15 cellular contexts compared by ENCODE assay signal in genomic region chr11:70247710-70248072, GRCh38. TPM values are rescaled to one million over a fixed set of nuclear protein-coding genes. Genes with fewer than 3 reads are reported as not detected.
A peak's percentile ranks its signal among the peaks of the same experiment; 100 is the strongest.
DNase-seq lines count a peak whose midpoint lies in the region; ATAC-seq, FAIRE-seq and TF ChIP-seq lines count a peak whose summit lies in the region.
"Had no signal": no experiment of that assay in that cellular context is flagged by ENCODE, and none has a peak within 500 bp of the region (broad histone marks: within the 10 kb centered on the region; RNA-seq: fewer than 3 reads in every experiment).

No MANE protein-coding gene starts in this region.

- H3K23ac ChIP-seq in IMR-90 (ENCODE audit: low read depth, low read length): no peak overlapping the region
- no peak overlapping the region for H3K23ac ChIP-seq in mesendoderm (ENCODE audit: low read length)

- TF ChIP-seq RAD21 in IMR-90 (IDR thresholded peaks at IDR 0.05; ENCODE audit: low read length) (no peak), K562 (CRISPR knock-in tag; conservative IDR thresholded peaks at IDR 0.05 in 1 of 2, IDR thresholded peaks at IDR 0.05 in 1 of 2) (no peak), HepG2 (CRISPR knock-in tag; IDR thresholded peaks at IDR 0.05) (no peak)

- WGBS in IMR-90 (ENCODE audit: extremely low coverage in 2 of 2, insufficient read length in 1 of 2), 2 experiments: 66% methylated on average over 3 of the region's 4 CpGs; no CpG with 5 or more reads in 1 of the 2 experiments
- whole genome bisulfite sequencing in K562 (ENCODE audit: insufficient coverage, low coverage, missing lambda C conversion rate): 18% methylated on average over 4 of the region's 4 CpGs
- 3% methylated on average over 4 of the region's 4 CpGs for WGBS in HepG2 (ENCODE audit: low lambda C conversion rate)
- 37 to 38% methylated on average over 4 of the region's 4 CpGs for WGBS in lower leg skin, 2 donors
- WGBS in mesendoderm (ENCODE audit: extremely low coverage, insufficient coverage, low lambda C conversion rate): no CpG with 5 or more reads among the region's 4 CpGs

- DNase-seq in AG20443 (ENCODE audit: low spot score) (peak; percentile 51), IMR-90 (no peak), K562 (ENCODE audit: extremely low read depth in 1 of 4, low spot score in 3 of 4) (no peak), HepG2 (ENCODE audit: low spot score) (no peak), lower leg skin (ENCODE audit: low spot score in 2 of 2) (no peak), mesendoderm (no peak)
- DNase-seq: endodermal cell; NCI-H1436 treated with DMSO at 0.1 percent for 48 hours; sigmoid colon; stimulated activated CD4-positive, alpha-beta T cell treated with anti-CD3 and anti-CD28 coated beads, Interleukin-1b, Interleukin-23, amount 100 ng/mL, for 48 hours had no signal

- TF ChIP-seq EP300 in K562 (IDR thresholded peaks at IDR 0.05; ENCODE audit: low read length): no peak
- no peak for TF ChIP-seq EP300 in HepG2 (IDR thresholded peaks at IDR 0.05; ENCODE audit: low read depth in 2 of 2, low read length in 2 of 2)
- no peak for TF ChIP-seq EP300 in HepG2 (CRISPR knock-in tag; IDR thresholded peaks at IDR 0.05; ENCODE audit: borderline replicate concordance)

- peak overlapping the region; percentile 4; the same call in 1 of the 2 replicates for H3K4ac ChIP-seq in IMR-90 (ENCODE audit: low read depth, low read length)
- no peak overlapping the region for H3K4ac ChIP-seq in mesendoderm (ENCODE audit: low read depth, low read length)

- no peak overlapping the region for H3K14ac ChIP-seq in IMR-90 (replicated peaks; ENCODE audit: low read depth, low read length)

- peak overlapping the region; percentile 42 for H2BK20ac ChIP-seq in IMR-90 (ENCODE audit: low read depth, low read length)

- POLR2A ChIA-PET in IMR-90 (lab: Charles Lee; ENCODE audit: unreplicated experiment): no interaction called here
- POLR2A ChIA-PET in K562 (lab: Yijun Ruan, JAX): interaction anchor here (0.8 kb wide), 1 partner anchor 15 kb away, joined by 3 read pairs; no protein-coding TSS in a partner anchor
- POLR2A ChIA-PET in HepG2 (lab: Yijun Ruan, JAX): no interaction called here

- intact Hi-C loops in IMR-90 (cut with micrococcal nuclease): no loop called here
- intact Hi-C loops in K562 (cut with micrococcal nuclease): no loop called here
- intact Hi-C loops in HepG2 (cut with micrococcal nuclease; ENCODE audit: unreplicated experiment): no loop called here
- intact Hi-C loops in lower leg skin (cut with DNase I; ENCODE audit: low total_unique reads): no loop called here

- no peaks in the 10 kb centered on the region for H3K9me3 ChIP-seq in IMR-90 (ENCODE audit: control insufficient read depth, insufficient read depth, low read length)
- H3K9me3 ChIP-seq in K562 (replicated peaks; ENCODE audit: control insufficient read depth, insufficient read depth, low read depth, low read length): no peaks in the 10 kb centered on the region
- H3K9me3 ChIP-seq in HepG2 (ENCODE audit: low read length): no peaks in the 10 kb centered on the region
- H3K9me3 ChIP-seq: sigmoid colon had no signal

- no peak overlapping the region for H4K91ac ChIP-seq in IMR-90 (ENCODE audit: insufficient read depth, low read depth, low read length)

- in situ Hi-C loops in IMR-90 (cut with MboI; ENCODE audit: low sequenced_read_pairs) (no loop called here), K562 (cut with MboI) (no loop called here), HepG2 (cut with HindIII; ENCODE audit: extremely low pct_ligation_motif_present, low pct_unique_long_range_greater_than_20kb) (no loop called here)

- BruUV-seq in IMR-90 (replicated peaks; lab: Mats Ljungman, UMichigan) (no TSS peak), K562 (replicated peaks; lab: Mats Ljungman, UMichigan) (no TSS peak), HepG2 (replicated peaks; lab: Mats Ljungman, UMichigan) (no TSS peak)

- H3K4me1 ChIP-seq in IMR-90 (ENCODE audit: control insufficient read depth, insufficient read depth, low read length) (peaks cover 15% of the 10 kb centered on the region), K562 (replicated peaks in 1 of 2; ENCODE audit: control insufficient read depth in 2 of 2, insufficient read depth in 2 of 2, low read length in 2 of 2) (peaks cover 4 to 14% of the 10 kb centered on the region in 2 experiments; a peak in 3 of 5 replicates), HepG2 (ENCODE audit: insufficient read depth, low read length) (peaks cover 23% of the 10 kb centered on the region), mesendoderm (ENCODE audit: control insufficient read depth, low read depth, low read length) (no peaks in the 10 kb centered on the region)
- H3K4me1 ChIP-seq: sigmoid colon had no signal

- H2AK5ac ChIP-seq in IMR-90 (ENCODE audit: low read depth, low read length): peak overlapping the region; percentile 58
- H2AK5ac ChIP-seq in mesendoderm (ENCODE audit: low read length): no peak overlapping the region

- H3K9me1 ChIP-seq in IMR-90 (ENCODE audit: insufficient read depth, low read length) (peaks cover 10% of the 10 kb centered on the region; the same call in 1 of the 2 replicates), K562 (ENCODE audit: control insufficient read depth, insufficient read depth, low read length) (no peaks in the 10 kb centered on the region)

- H4K20me1 ChIP-seq in IMR-90 (ENCODE audit: insufficient read depth, low read length) (no peaks in the 10 kb centered on the region; the same call in 1 of the 2 replicates), K562 (replicated peaks; ENCODE audit: control insufficient read depth, insufficient read depth, low read length) (no peaks in the 10 kb centered on the region), HepG2 (ENCODE audit: insufficient read depth, low read length) (no peaks in the 10 kb centered on the region)

- H3K4me2 ChIP-seq in IMR-90 (ENCODE audit: low read depth, low read length) (no peak overlapping the region), K562 (ENCODE audit: insufficient read depth, low read length) (peak overlapping the region; percentile 6; the same call in 1 of the 2 replicates), HepG2 (ENCODE audit: low read depth, low read length) (peak overlapping the region; percentile 46), mesendoderm (ENCODE audit: low read length) (no peak overlapping the region)

- FAIRE-seq in K562 (lab: Jason Lieb, UNC): no peak
- FAIRE-seq in HepG2 (lab: Jason Lieb, UNC): no peak
- FAIRE-seq: GM12878 had no signal

- H3K9ac ChIP-seq in IMR-90 (ENCODE audit: low read depth, low read length): no peak overlapping the region
- H3K9ac ChIP-seq in K562 (ENCODE audit: insufficient read depth in 1 of 2, low read depth in 2 of 2, low read length in 2 of 2): peak overlapping the region in 1 of 2 experiments; percentile 67; a peak in 1 of 4 replicates
- H3K9ac ChIP-seq in HepG2 (ENCODE audit: insufficient read depth, low read depth, low read length): no peak overlapping the region
- no peak overlapping the region for H3K9ac ChIP-seq in mesendoderm (ENCODE audit: low read length)

- dilution Hi-C loops in IMR-90 (cut with HindIII; ENCODE audit: low sequenced_read_pairs, unreplicated experiment): no loop called here

- H3K36me3 ChIP-seq in IMR-90 (ENCODE audit: control insufficient read depth, insufficient read depth, low read length) (no peaks in the 10 kb centered on the region), K562 (ENCODE audit: control insufficient read depth, insufficient read depth, low read length) (no peaks in the 10 kb centered on the region), HepG2 (replicated peaks in 1 of 2; ENCODE audit: control insufficient read depth in 1 of 2, insufficient read depth in 2 of 2, low read length in 2 of 2) (no peaks in the 10 kb centered on the region), mesendoderm (ENCODE audit: control insufficient read depth, insufficient read depth, low read length) (no peaks in the 10 kb centered on the region)
- H3K36me3 ChIP-seq: sigmoid colon, SJSA1 had no signal

- H2BK5ac ChIP-seq in IMR-90 (ENCODE audit: low read depth, low read length, poor library complexity, severe bottlenecking) (no peak overlapping the region), mesendoderm (ENCODE audit: low read length) (no peak overlapping the region)

- H3K56ac ChIP-seq in IMR-90 (ENCODE audit: extremely low read depth, insufficient read depth, low read length) (no peak overlapping the region), mesendoderm (ENCODE audit: low read length) (no peak overlapping the region)

- H2AFZ ChIP-seq in IMR-90 (replicated peaks; ENCODE audit: low read length, poor library complexity) (peak overlapping the region; percentile 26), K562 (ENCODE audit: low read depth, low read length) (peak overlapping the region; percentile 59; the same call in 1 of the 2 replicates), HepG2 (ENCODE audit: low read length) (peak overlapping the region; percentile 17)

- H3K79me2 ChIP-seq in K562 (ENCODE audit: control insufficient read depth, insufficient read depth, low read length) (no peaks in the 10 kb centered on the region), HepG2 (ENCODE audit: insufficient read depth, low read length) (no peaks in the 10 kb centered on the region), mesendoderm (ENCODE audit: control insufficient read depth, insufficient read depth, low read length) (no peaks in the 10 kb centered on the region)

- CTCF ChIA-PET in IMR-90 (lab: Yijun Ruan, JAX): no interaction called here
- CTCF ChIA-PET in K562 (lab: Yijun Ruan, JAX; ENCODE audit: low intra/inter-chr PET ratio): no interaction called here
- CTCF ChIA-PET in HepG2 (lab: Yijun Ruan, JAX; ENCODE audit: low intra/inter-chr PET ratio, low total read pairs): no interaction called here

- H3K79me1 ChIP-seq in IMR-90 (ENCODE audit: low read depth in 1 of 2, low read length in 2 of 2) (no peaks in the 10 kb centered on the region), mesendoderm (ENCODE audit: low read length) (no peaks in the 10 kb centered on the region)

- no peak for TF ChIP-seq POLR2A in IMR-90 (IDR thresholded peaks at IDR 0.05; ENCODE audit: low read depth, low read length)
- no peak for TF ChIP-seq POLR2A in K562 (conservative IDR thresholded peaks at IDR 0.05)
- no peak for TF ChIP-seq POLR2A in HepG2 (IDR thresholded peaks at IDR 0.05; ENCODE audit: insufficient read depth in 1 of 2, low read depth in 2 of 2, low read length in 2 of 2)
- TF ChIP-seq POLR2A in lower leg skin (IDR thresholded peaks at IDR 0.05): no peak

- TF ChIP-seq CTCF in IMR-90 (conservative IDR thresholded peaks at IDR 0.05; ENCODE audit: low read depth, low read length) (no peak), K562 (IDR thresholded peaks at IDR 0.05 in 2 of 3, conservative IDR thresholded peaks at IDR 0.05 in 1 of 3; ENCODE audit: insufficient read depth in 2 of 3, low read depth in 1 of 3, low read length in 3 of 3) (no peak), HepG2 (CRISPR knock-in tag; IDR thresholded peaks at IDR 0.05) (no peak), lower leg skin (IDR thresholded peaks at IDR 0.05) (no peak)

- ATAC-seq in IMR-90 (ENCODE audit: low read depth) (no peak), K562 (no peak), HepG2 (no peak; the same call in 1 of the 3 replicates), GM19395 (IDR thresholded peaks at IDR 0.05; ENCODE audit: unreplicated experiment) (no peak), HG03520 (IDR thresholded peaks at IDR 0.05; ENCODE audit: unreplicated experiment) (no peak)
- ATAC-seq: activated CD4-positive, CD25-positive, alpha-beta regulatory T cell treated with anti-CD3 and anti-CD28 coated beads, Interleukin-2, amount 50 U/mL, for 24 hours; GM12878 had no signal

- H3K27ac ChIP-seq in IMR-90 (ENCODE audit: insufficient read depth, low read length): no peak overlapping the region
- no peak overlapping the region for H3K27ac ChIP-seq in K562 (ENCODE audit: extremely low read depth, low read depth, low read length)
- H3K27ac ChIP-seq in HepG2 (ENCODE audit: extremely low read length, insufficient read depth, low read length): no peak overlapping the region
- H3K27ac ChIP-seq in mesendoderm (ENCODE audit: low read depth, low read length): no peak overlapping the region
- H3K27ac ChIP-seq: sigmoid colon, SJSA1 had no signal

- H2AK9ac ChIP-seq in IMR-90 (replicated peaks; ENCODE audit: low read depth, low read length, poor library complexity): peak overlapping the region; percentile 83

- H2BK15ac ChIP-seq in IMR-90 (ENCODE audit: low read depth, low read length) (no peak overlapping the region), mesendoderm (replicated peaks; ENCODE audit: low read depth) (no peak overlapping the region)

- no peak overlapping the region for H4K5ac ChIP-seq in IMR-90 (ENCODE audit: low read depth, low read length)
- H4K5ac ChIP-seq in mesendoderm (ENCODE audit: low read length): no peak overlapping the region

- no peak overlapping the region for H4K8ac ChIP-seq in IMR-90 (ENCODE audit: low read depth in 2 of 2, low read length in 2 of 2)
- H4K8ac ChIP-seq in mesendoderm (ENCODE audit: low read depth, low read length): no peak overlapping the region

- peak overlapping the region; percentile 27; the same call in 1 of the 2 replicates for H2BK120ac ChIP-seq in IMR-90 (ENCODE audit: low read depth, low read length)
- H2BK120ac ChIP-seq in mesendoderm (ENCODE audit: low read depth, low read length): no peak overlapping the region

- H3K4me3 ChIP-seq in IMR-90 (ENCODE audit: insufficient read depth, low read depth, low read length) (no peak overlapping the region), K562 (no peak overlapping the region), HepG2 (replicated peaks in 1 of 3; ENCODE audit: insufficient read depth in 1 of 3, low read depth in 2 of 3, low read length in 3 of 3) (peak overlapping the region in 1 of 3 experiments; percentile 28; a peak in 1 of 6 replicates), lower leg skin (ENCODE audit: low read depth, poor library complexity, severe bottlenecking) (no peak overlapping the region), mesendoderm (ENCODE audit: low read length) (no peak overlapping the region)
- H3K4me3 ChIP-seq: GM12878, sigmoid colon, SJSA1 had no signal

- H3K27me3 ChIP-seq in IMR-90 (ENCODE audit: control insufficient read depth, insufficient read depth, low read length): peaks cover 9% of the 10 kb centered on the region
- H3K27me3 ChIP-seq in K562 (ENCODE audit: control insufficient read depth in 2 of 2, insufficient read depth in 2 of 2, low read length in 2 of 2): peaks cover 22 to 71% of the 10 kb centered on the region in 2 experiments; a peak in 4 of 5 replicates
- H3K27me3 ChIP-seq in HepG2 (ENCODE audit: control insufficient read depth in 1 of 2, insufficient read depth in 2 of 2, low read length in 2 of 2): peaks cover 0 to 48% of the 10 kb centered on the region in 2 experiments; a peak in 3 of 5 replicates
- H3K27me3 ChIP-seq in mesendoderm (ENCODE audit: insufficient read depth, low read length, poor library complexity): no peaks in the 10 kb centered on the region
- H3K27me3 ChIP-seq: sigmoid colon, SJSA1 had no signal

- H3K18ac ChIP-seq in IMR-90 (ENCODE audit: low read depth, low read length): no peak overlapping the region
- no peak overlapping the region for H3K18ac ChIP-seq in mesendoderm (ENCODE audit: low read length)

RNA-seq across cellular contexts. Expression of gene PPFIA1, which starts 22.8 kb away (rescaled TPM):
- 25.6 and 33.9 TPM in 2 replicates for total RNA-seq in IMR-90 (2012; rRNA removed)
- 37.2 and 46.4 TPM in 2 replicates for polyA plus RNA-seq in IMR-90 (2012; rRNA removed)
- polyA plus RNA-seq in IMR-90 (2012; cell fraction: cytosol; rRNA removed): 18.8 and 31.7 TPM in 2 replicates
- 64.7 and 95.6 TPM in 2 replicates for polyA plus RNA-seq in IMR-90 (2012; cell fraction: nucleus; rRNA removed; ENCODE audit: low replicate concordance)
- 221 and 294 TPM in 2 replicates for total RNA-seq in K562 (2011; cell fraction: chromatin; rRNA removed; ENCODE audit: low replicate concordance)
- 104 and 111 TPM in 2 replicates for total RNA-seq in K562 (2011; cell fraction: nucleolus; rRNA removed)
- 162 and 166 TPM in 2 replicates for total RNA-seq in K562 (2011; cell fraction: nucleoplasm; rRNA removed)
- 24.9 and 26.0 TPM in 2 replicates for total RNA-seq in K562 (2014; rRNA removed)
- 28.5 and 31.6 TPM in 2 replicates for total RNA-seq in K562 (2014; rRNA removed; fragmentation: Illumina TruSeq; extraction: Trizol)
- total RNA-seq in K562 (2015; rRNA removed; fragmentation: Illumina TruSeq; extraction: Trizol): 28.9 and 30.3 TPM in 2 replicates
- 33.1 and 38.4 TPM in 2 replicates for total RNA-seq in K562 (2021)
- 41.5 and 48.0 TPM in 2 replicates for polyA plus RNA-seq in K562 (2011; rRNA removed)
- 42.0 and 45.8 TPM in 2 replicates for polyA plus RNA-seq in K562 (2011; cell fraction: cytosol; rRNA removed)
- 107 and 119 TPM in 2 replicates for polyA plus RNA-seq in K562 (2011; cell fraction: nucleus; rRNA removed)
- 26.5 and 28.1 TPM in 2 replicates for polyA plus RNA-seq in K562 (2012)
- polyA plus RNA-seq in K562 (2014; fragmentation: Illumina TruSeq; extraction: Trizol): 36.2 and 39.5 TPM in 2 replicates
- 10 to 100 TPM in 1 of 2 experiments, 1 to 10 TPM in 1; 9.9 to 13.3 TPM for polyA plus RNA-seq in K562 (2014; fragmentation: Nextera tagmentation; extraction: Ambion mirVana)
- polyA plus RNA-seq in K562 (2014; rRNA removed): 27.4 and 31.0 TPM in 2 replicates
- polyA minus RNA-seq in K562 (2011; rRNA and poly(A)+ RNA removed): 76.5 and 78.4 TPM in 2 replicates
- polyA minus RNA-seq in K562 (2011; cell fraction: cytosol; rRNA and poly(A)+ RNA removed): 27.9 and 43.6 TPM in 2 replicates
- 46.0 and 70.8 TPM in 2 replicates for polyA minus RNA-seq in K562 (2011; cell fraction: nucleus; rRNA and poly(A)+ RNA removed)
- total RNA-seq in HepG2 (2016; rRNA removed; fragmentation: Illumina TruSeq; extraction: Trizol): 27.3 and 29.9 TPM in 2 replicates
- 68.7 and 75.4 TPM in 2 replicates for total RNA-seq in HepG2 (2016; cell fraction: cytosol; rRNA removed; fragmentation: Illumina TruSeq; extraction: Trizol; ENCODE audit: low read depth)
- 26.9 and 30.3 TPM in 2 replicates for total RNA-seq in HepG2 (2016; cell fraction: insoluble cytoplasmic fraction; rRNA removed; fragmentation: Illumina TruSeq; extraction: Trizol)
- total RNA-seq in HepG2 (2016; cell fraction: membrane; rRNA removed; fragmentation: Illumina TruSeq; extraction: Trizol): 22.7 and 22.8 TPM in 2 replicates
- total RNA-seq in HepG2 (2016; cell fraction: nucleus; rRNA removed; fragmentation: Illumina TruSeq; extraction: Trizol): 29.3 and 30.4 TPM in 2 replicates
- 45.2 and 48.0 TPM in 2 replicates for polyA plus RNA-seq in HepG2 (2011; rRNA removed)
- polyA plus RNA-seq in HepG2 (2011; cell fraction: cytosol; rRNA removed): 32.6 and 45.4 TPM in 2 replicates
- 60.5 and 68.2 TPM in 2 replicates for polyA plus RNA-seq in HepG2 (2011; cell fraction: nucleus; rRNA removed)
- polyA plus RNA-seq in HepG2 (2012): 18.1 and 18.8 TPM in 2 replicates
- polyA plus RNA-seq in HepG2 (2016; cell fraction: cytosol; fragmentation: Illumina TruSeq; extraction: Trizol; ENCODE audit: low read depth): 1.4 and 2.3 TPM in 2 replicates
- 18.5 and 22.6 TPM in 2 replicates for polyA plus RNA-seq in HepG2 (2016; cell fraction: insoluble cytoplasmic fraction; fragmentation: Illumina TruSeq; extraction: Trizol; ENCODE audit: low read depth)
- polyA plus RNA-seq in HepG2 (2016; cell fraction: membrane; fragmentation: Illumina TruSeq; extraction: Trizol; ENCODE audit: low read depth): 5.3 and 7.1 TPM in 2 replicates
- 38.7 and 39.4 TPM in 2 replicates for polyA plus RNA-seq in HepG2 (2016; cell fraction: nucleus; fragmentation: Illumina TruSeq; extraction: Trizol; ENCODE audit: insufficient read depth, low read depth)
- polyA minus RNA-seq in HepG2 (2011; rRNA and poly(A)+ RNA removed; ENCODE audit: low replicate concordance): 94.3 and 206 TPM in 2 replicates
- 31.2 and 40.4 TPM in 2 replicates for polyA minus RNA-seq in HepG2 (2011; cell fraction: cytosol; rRNA and poly(A)+ RNA removed)
- 59.9 and 69.0 TPM in 2 replicates for polyA minus RNA-seq in HepG2 (2011; cell fraction: nucleus; rRNA and poly(A)+ RNA removed)
- total RNA-seq in lower leg skin: 10 to 100 TPM; 31.9 to 61.7 (median 48.5) TPM
- 43.8 TPM for polyA plus RNA-seq in mesendoderm (2013, experiment 1 of 2)
- 45.8 TPM for polyA plus RNA-seq in mesendoderm (2013, experiment 2 of 2)

RNA-seq across cellular contexts. Expression of gene FADD, which starts 44.6 kb away (rescaled TPM):
- total RNA-seq in IMR-90 (2012; rRNA removed) (44.4 and 47.2 TPM in 2 replicates), K562 (2014; rRNA removed) (20.1 and 20.4 TPM in 2 replicates), K562 (2014; rRNA removed; fragmentation: Illumina TruSeq; extraction: Trizol) (15.5 and 17.2 TPM in 2 replicates), K562 (2015; rRNA removed; fragmentation: Illumina TruSeq; extraction: Trizol) (18.4 and 20.9 TPM in 2 replicates), K562 (2021) (24.1 and 26.2 TPM in 2 replicates), HepG2 (2016; rRNA removed; fragmentation: Illumina TruSeq; extraction: Trizol) (21.4 and 22.2 TPM in 2 replicates), lower leg skin (10 to 100 TPM; 17.9 to 24.5 (median 21.0) TPM)
- polyA plus RNA-seq in IMR-90 (2012; rRNA removed) (33.8 and 38.1 TPM in 2 replicates), K562 (2011; rRNA removed) (23.6 and 26.9 TPM in 2 replicates), K562 (2014; fragmentation: Illumina TruSeq; extraction: Trizol) (17.2 and 17.7 TPM in 2 replicates), K562 (2014; fragmentation: Nextera tagmentation; extraction: Ambion mirVana) (under 1 TPM; 0.29 to 0.30 TPM), K562 (2014; rRNA removed) (26.7 and 28.7 TPM in 2 replicates), HepG2 (2011; rRNA removed) (14.2 and 14.9 TPM in 2 replicates)
- polyA plus RNA-seq in IMR-90 (2012; cell fraction: cytosol; rRNA removed): 27.3 and 43.5 TPM in 2 replicates
- polyA plus RNA-seq in IMR-90 (2012; cell fraction: nucleus; rRNA removed; ENCODE audit: low replicate concordance): 13.3 and 24.4 TPM in 2 replicates
- 9.8 and 23.6 TPM in 2 replicates for total RNA-seq in K562 (2011; cell fraction: chromatin; rRNA removed; ENCODE audit: low replicate concordance)
- total RNA-seq in K562 (2011; cell fraction: nucleolus; rRNA removed): 23.6 and 28.0 TPM in 2 replicates
- total RNA-seq in K562 (2011; cell fraction: nucleoplasm; rRNA removed): 17.0 and 17.6 TPM in 2 replicates
- 24.3 and 37.3 TPM in 2 replicates for polyA plus RNA-seq in K562 (2011; cell fraction: cytosol; rRNA removed)
- 11.2 and 14.3 TPM in 2 replicates for polyA plus RNA-seq in K562 (2011; cell fraction: nucleus; rRNA removed)
- polyA plus RNA-seq in K562 (2012): 20.7 and 23.8 TPM in 2 replicates
- 17.5 and 22.8 TPM in 2 replicates for polyA minus RNA-seq in K562 (2011; rRNA and poly(A)+ RNA removed)
- 13.8 and 19.3 TPM in 2 replicates for polyA minus RNA-seq in K562 (2011; cell fraction: cytosol; rRNA and poly(A)+ RNA removed)
- 17.8 and 23.5 TPM in 2 replicates for polyA minus RNA-seq in K562 (2011; cell fraction: nucleus; rRNA and poly(A)+ RNA removed)
- 5.0 and 5.9 TPM in 2 replicates for total RNA-seq in HepG2 (2016; cell fraction: cytosol; rRNA removed; fragmentation: Illumina TruSeq; extraction: Trizol; ENCODE audit: low read depth)
- 20.6 and 22.3 TPM in 2 replicates for total RNA-seq in HepG2 (2016; cell fraction: insoluble cytoplasmic fraction; rRNA removed; fragmentation: Illumina TruSeq; extraction: Trizol)
- 13.7 and 13.9 TPM in 2 replicates for total RNA-seq in HepG2 (2016; cell fraction: membrane; rRNA removed; fragmentation: Illumina TruSeq; extraction: Trizol)
- 9.1 and 12.1 TPM in 2 replicates for total RNA-seq in HepG2 (2016; cell fraction: nucleus; rRNA removed; fragmentation: Illumina TruSeq; extraction: Trizol)
- 16.0 and 16.7 TPM in 2 replicates for polyA plus RNA-seq in HepG2 (2011; cell fraction: cytosol; rRNA removed)
- 7.8 and 9.6 TPM in 2 replicates for polyA plus RNA-seq in HepG2 (2011; cell fraction: nucleus; rRNA removed)
- 10.4 and 12.8 TPM in 2 replicates for polyA plus RNA-seq in HepG2 (2012)
- 3.2 TPM in 2 replicates for polyA plus RNA-seq in HepG2 (2016; cell fraction: cytosol; fragmentation: Illumina TruSeq; extraction: Trizol; ENCODE audit: low read depth)
- 20.0 and 20.2 TPM in 2 replicates for polyA plus RNA-seq in HepG2 (2016; cell fraction: insoluble cytoplasmic fraction; fragmentation: Illumina TruSeq; extraction: Trizol; ENCODE audit: low read depth)
- 7.0 and 7.9 TPM in 2 replicates for polyA plus RNA-seq in HepG2 (2016; cell fraction: membrane; fragmentation: Illumina TruSeq; extraction: Trizol; ENCODE audit: low read depth)
- 15.0 and 15.1 TPM in 2 replicates for polyA plus RNA-seq in HepG2 (2016; cell fraction: nucleus; fragmentation: Illumina TruSeq; extraction: Trizol; ENCODE audit: insufficient read depth, low read depth)
- polyA minus RNA-seq in HepG2 (2011; rRNA and poly(A)+ RNA removed; ENCODE audit: low replicate concordance): 21.5 and 78.8 TPM in 2 replicates
- 8.5 and 9.1 TPM in 2 replicates for polyA minus RNA-seq in HepG2 (2011; cell fraction: cytosol; rRNA and poly(A)+ RNA removed)
- 8.6 and 9.7 TPM in 2 replicates for polyA minus RNA-seq in HepG2 (2011; cell fraction: nucleus; rRNA and poly(A)+ RNA removed)
- polyA plus RNA-seq in mesendoderm (2013, experiment 1 of 2): 40.9 TPM
- 40.4 TPM for polyA plus RNA-seq in mesendoderm (2013, experiment 2 of 2)

Comparison
In these comparisons a context has a peak if more than half of its experiments do, and no peak if none do; other contexts are left out.
1. H3K4me2 ChIP-seq: peak in K562 (single experiment) and HepG2 (single experiment); none in IMR-90 (single experiment) and mesendoderm (single experiment).
2. Peak in every context shown above with its lines, with median percentiles within 50 percentile points of each other: H2AFZ ChIP-seq.